In genomic region chr17:17300624-17301568, GRCh38 we compare ENCODE assay signal across 8 cellular contexts. TPM values are rescaled to one million over a fixed set of nuclear protein-coding genes. Genes with fewer than 3 reads are reported as not detected.
DNase-seq lines count a peak whose midpoint lies in the region; ATAC-seq and TF ChIP-seq lines count a peak whose summit lies in the region.

No MANE protein-coding gene starts in this region.

- 13% methylated on average over 35 of the region's 35 CpGs for WGBS in liver

- H3K36me3 ChIP-seq in colonic mucosa (no peaks in the 10 kb centered on the region), liver (ENCODE audit: control insufficient read depth in 4 of 4, insufficient read depth in 3 of 4, low read depth in 1 of 4, low read length in 3 of 4) (no peaks in the 10 kb centered on the region)

- peak; percentile 31 for ATAC-seq in HG02852 (IDR thresholded peaks at IDR 0.05; ENCODE audit: unreplicated experiment)

- H3K9ac ChIP-seq in colonic mucosa (ENCODE audit: low read depth in 2 of 2, low read length in 2 of 2), result peak overlapping the region in 1 of 2 donors; percentile 8
- H3K9ac ChIP-seq in liver (ENCODE audit: low read depth in 1 of 2, low read length in 2 of 2), result no peak overlapping the region

- H3K27me3 ChIP-seq in colonic mucosa, result no peaks in the 10 kb centered on the region
- H3K27me3 ChIP-seq in liver (ENCODE audit: control insufficient read depth in 4 of 4, insufficient read depth in 4 of 4, low read length in 3 of 4), result no peaks in the 10 kb centered on the region

- H3K9me3 ChIP-seq in colonic mucosa (no peaks in the 10 kb centered on the region), liver (ENCODE audit: control insufficient read depth in 4 of 4, low read length in 3 of 4) (no peaks in the 10 kb centered on the region)

- peak overlapping the region; percentile 22; the same call in 1 of the 2 replicates for H3K4me3 ChIP-seq in AG10803 (ENCODE audit: low read length)
- H3K4me3 ChIP-seq in WI38 (ENCODE audit: low read depth, low read length), result peak overlapping the region; percentile 17; the same call in 1 of the 2 replicates
- peak overlapping the region; percentile 27 for H3K4me3 ChIP-seq in colonic mucosa
- H3K4me3 ChIP-seq in liver (ENCODE audit: low read depth in 1 of 3, low read length in 3 of 3), result peak overlapping the region in 2 of 3 donors; percentile 30 to 36

- TF ChIP-seq CTCF in AG10803 (conservative IDR thresholded peaks at IDR 0.05; ENCODE audit: low read length) (no peak), WI38 (IDR thresholded peaks at IDR 0.05; ENCODE audit: low read depth, low read length) (no peak), colonic mucosa (IDR thresholded peaks at IDR 0.05) (no peak), liver (IDR thresholded peaks at IDR 0.05; ENCODE audit: low read depth, low read length, missing input control) (no peak)

- TF ChIP-seq RAD21 in liver (IDR thresholded peaks at IDR 0.05), result no peak

- H3K4me1 ChIP-seq in colonic mucosa (no peaks in the 10 kb centered on the region), liver (ENCODE audit: control insufficient read depth in 4 of 4, insufficient read depth in 4 of 4, low read length in 3 of 4) (peaks cover 0 to 13% (median 4%) of the 10 kb centered on the region in 4 donors)

- peak; percentile 45 for DNase-seq in AG10803 (ENCODE audit: low read depth)
- peak; percentile 61 for DNase-seq in colonic mucosa
- peak; percentile 33 to 42 (median 37) for DNase-seq in stimulated activated CD4-positive, alpha-beta T cell treated with anti-CD3 and anti-CD28 coated beads, TNF-alpha, amount 100 ng/mL, for 4 hours (ENCODE audit: low read depth in 3 of 3)
- no peak for DNase-seq in A172 (ENCODE audit: low spot score)
- DNase-seq in NCI-H2171 (lab: John Stamatoyannopoulos, UW), result no peak

- no peak overlapping the region for H3K27ac ChIP-seq in colonic mucosa
- H3K27ac ChIP-seq in liver (ENCODE audit: low read depth in 1 of 2, low read length in 2 of 2), result no peak overlapping the region

- intact Hi-C loops in colonic mucosa (cut with DNase I), result no loop called here

TF ChIP-seq in liver, 16 proteins besides CTCF, POLR2A, EP300 and RAD21:
- no peak for TF ChIP-seq HNF4A (conservative IDR thresholded peaks at IDR 0.05)
- TF ChIP-seq REST (IDR thresholded peaks at IDR 0.05), result no peak
- TF ChIP-seq NR2F2 (IDR thresholded peaks at IDR 0.05), result no peak
- no peak for TF ChIP-seq ATF3 (IDR thresholded peaks at IDR 0.05)
- no peak for TF ChIP-seq FOXA1 (IDR thresholded peaks at IDR 0.05)
- no peak for TF ChIP-seq FOXA2 (IDR thresholded peaks at IDR 0.05)
- TF ChIP-seq RXRA (IDR thresholded peaks at IDR 0.05), result no peak
- no peak for TF ChIP-seq SP1 (IDR thresholded peaks at IDR 0.05)
- no peak for TF ChIP-seq EGR1 (IDR thresholded peaks at IDR 0.05; ENCODE audit: low read depth in 2 of 2)
- no peak for TF ChIP-seq GABPA (IDR thresholded peaks at IDR 0.05 in 1 of 2, conservative IDR thresholded peaks at IDR 0.05 in 1 of 2)
- TF ChIP-seq TAF1 (conservative IDR thresholded peaks at IDR 0.05), result no peak
- TF ChIP-seq MAX (IDR thresholded peaks at IDR 0.05), result no peak

RNA-seq across cellular contexts. Expression of gene NT5M, which starts 2.3 kb away (rescaled TPM):
- 1 to 10 TPM; 1.2 to 1.3 TPM for total RNA-seq in colonic mucosa
- 1 to 10 TPM in 1 of 2 donors, under 1 TPM in 1; 0.42 to 7.9 TPM for total RNA-seq in liver
- polyA plus RNA-seq in liver, result under 1 TPM; 0.51 to 0.80 TPM
- total RNA-seq in A172 (2014; rRNA removed; shearing (Covaris generic)), result 12.3 and 12.7 TPM in 2 replicates

RNA-seq across cellular contexts. Expression of gene COPS3, which starts 19.9 kb away (rescaled TPM):
- total RNA-seq in colonic mucosa, result 10 to 100 TPM; 43.9 to 60.4 TPM
- 10 to 100 TPM; 35.3 to 77.3 TPM for total RNA-seq in liver
- polyA plus RNA-seq in liver, result 10 to 100 TPM; 24.6 to 25.1 TPM
- total RNA-seq in A172 (2014; rRNA removed; shearing (Covaris generic)), result 292 and 308 TPM in 2 replicates

Comparison
In these comparisons a context has a peak if more than half of its experiments do, and no peak if none do; other contexts are left out.
1. DNase-seq: peak in AG10803 (single experiment), colonic mucosa (single experiment) and stimulated activated CD4-positive, alpha-beta T cell treated with anti-CD3 and anti-CD28 coated beads, TNF-alpha, amount 100 ng/mL, for 4 hours (3 of 3); none in A172 (single experiment) and NCI-H2171 (single experiment).
2. Peak in every context shown above with its lines, with median percentiles within 50 percentile points of each other: H3K4me3 ChIP-seq.